Comparison of ENCODE assay signal across 22 cellular contexts in genomic region chr19:58311345-58311744, GRCh38. TPM values are rescaled to one million over a fixed set of nuclear protein-coding genes. Genes with fewer than 3 reads are reported as not detected.
A peak's percentile ranks its signal among the peaks of the same experiment; 100 is the strongest.
DNase-seq lines count a peak whose midpoint lies in the region; TF ChIP-seq lines count a peak whose summit lies in the region.
"Had no signal": no experiment of that assay in that cellular context is flagged by ENCODE, and none has a peak within 500 bp of the region (broad histone marks: within the 10 kb centered on the region; RNA-seq: fewer than 3 reads in every experiment).

No MANE protein-coding gene starts in this region.

- intact Hi-C loops in posterior cingulate gyrus (cut with DNase I), result no loop called here

- H3K4me1 Mint-ChIP-seq in endothelial cell (ENCODE audit: unreplicated experiment) (peaks cover 11% of the 10 kb centered on the region), immature natural killer cell (peaks cover 13 to 41% of the 10 kb centered on the region in 2 donors)

- H3K9me3 ChIP-seq in BE2C, result no peaks in the 10 kb centered on the region
- H3K9me3 ChIP-seq: BLaER1 had no signal

- DNase-seq in NCI-H2171 treated with DMSO at 0.1 percent for 48 hours (lab: John Stamatoyannopoulos, UW) (peak; percentile 7), NCI-H2171 (lab: John Stamatoyannopoulos, UW) (no peak), NCI-H1694 (lab: John Stamatoyannopoulos, UW) (peak; percentile 69), endothelial cell (ENCODE audit: low spot score) (no peak), posterior cingulate gyrus (peak in 7 of 10 donors; percentile 38 to 89 (median 64)), immature natural killer cell (no peak), GM10248 (ENCODE audit: extremely low spot score) (no peak), BE2C (no peak)
- DNase-seq: 8988T; ACHN; CD4-positive, CD25-positive, alpha-beta regulatory T cell; GDM1; HCEC 1CT; NCI-H1048; NCI-H1417; NCI-H187; NCI-H2081 treated with DMSO at 0.1 percent for 48 hours; NCI-H524 treated with DMSO at 0.1 percent for 48 hours; NCI-H774; SIG-M5 had no signal

- POLR2A ChIA-PET in GM10248 (lab: Yijun Ruan, JAX), result no interaction called here

- no peak for TF ChIP-seq CTCF in endothelial cell (IDR thresholded peaks at IDR 0.05; ENCODE audit: unreplicated experiment)
- no peak for TF ChIP-seq CTCF in GM10248 (IDR thresholded peaks at IDR 0.05; ENCODE audit: control extremely low read depth, extremely low read depth, low read depth, missing control alignments)
- TF ChIP-seq CTCF in BE2C (IDR thresholded peaks at IDR 0.05; ENCODE audit: low read depth, low read length), result no peak

- no peaks in the 10 kb centered on the region for H3K4me1 ChIP-seq in BE2C

- peaks cover 91% of the 10 kb centered on the region for H3K36me3 ChIP-seq in BE2C

- H3K36me3 Mint-ChIP-seq in endothelial cell (ENCODE audit: low read depth, unreplicated experiment) (peaks cover 48% of the 10 kb centered on the region), immature natural killer cell (peaks cover 53 to 73% (median 53%) of the 10 kb centered on the region in 3 donors)

- H3K4me3 Mint-ChIP-seq in endothelial cell (ENCODE audit: unreplicated experiment), result peak overlapping the region; percentile 6
- H3K4me3 Mint-ChIP-seq in immature natural killer cell, result no peak overlapping the region
- H3K4me3 Mint-ChIP-seq: CD4-positive, CD25-positive, alpha-beta regulatory T cell had no signal

- CTCF ChIA-PET in GM10248 (lab: Yijun Ruan, JAX), result interaction anchor here (0.8 to 1.4 kb wide), 3 partner anchors 10 to 36 kb away, joined by 3 to 4 read pairs (median 3); no protein-coding TSS in a partner anchor

- H3K4me3 ChIP-seq in BE2C (ENCODE audit: low read depth, low read length), result no peak overlapping the region
- H3K4me3 ChIP-seq: BLaER1, SK-N-MC had no signal

- H3K27ac Mint-ChIP-seq in endothelial cell (ENCODE audit: unreplicated experiment) (no peak overlapping the region), immature natural killer cell (peak overlapping the region in 2 of 6 donors; percentile 13 to 17)

- H3K27me3 Mint-ChIP-seq in endothelial cell (ENCODE audit: unreplicated experiment), result peaks cover 4% of the 10 kb centered on the region
- peaks cover 0 to 7% (median 4%) of the 10 kb centered on the region in 3 donors for H3K27me3 Mint-ChIP-seq in immature natural killer cell (ENCODE audit: low read depth in 3 of 3)
- H3K27me3 Mint-ChIP-seq: CD4-positive, CD25-positive, alpha-beta regulatory T cell had no signal

- H3K9me3 Mint-ChIP-seq in endothelial cell (ENCODE audit: unreplicated experiment) (no peaks in the 10 kb centered on the region), immature natural killer cell (peaks cover 0 to 5% (median 0%) of the 10 kb centered on the region in 6 donors)

- no peaks in the 10 kb centered on the region for H3K27me3 ChIP-seq in BE2C
- H3K27me3 ChIP-seq: BLaER1 had no signal

RNA-seq across cellular contexts. Expression of gene ERVK3-1, which starts 6.2 kb away (rescaled TPM):
- 40.6 TPM for total RNA-seq in endothelial cell (ENCODE audit: unreplicated experiment)
- polyA plus RNA-seq in immature natural killer cell, result 100 to 1,000 TPM in 1 of 3 donors, 10 to 100 TPM in 2; 76.5 to 113 (median 91.6) TPM
- 105 TPM for polyA plus RNA-seq in BE2C (2012; ENCODE audit: insufficient read depth, insufficient read length, low read depth)

RNA-seq across cellular contexts. Expression of gene ZSCAN22, which starts 15.4 kb away (rescaled TPM):
- total RNA-seq in endothelial cell (ENCODE audit: unreplicated experiment), result 3.2 TPM
- 1 to 10 TPM in 2 of 3 donors, under 1 TPM in 1; 0.90 to 3.0 (median 2.1) TPM for polyA plus RNA-seq in immature natural killer cell
- polyA plus RNA-seq in BE2C (2012; ENCODE audit: insufficient read depth, insufficient read length, low read depth), result 4.2 TPM

RNA-seq across cellular contexts. Expression of gene ZNF8, which starts 32.6 kb away (rescaled TPM):
- total RNA-seq in endothelial cell (ENCODE audit: unreplicated experiment), result 11.2 TPM
- 1 to 10 TPM in 1 of 3 donors, under 1 TPM in 1, not detected in 1; 0.29 to 1.0 TPM for polyA plus RNA-seq in immature natural killer cell
- polyA plus RNA-seq in BE2C (2012; ENCODE audit: insufficient read depth, insufficient read length, low read depth), result 1.9 TPM

RNA-seq across cellular contexts. Expression of gene A1BG, which starts 41.9 kb away (rescaled TPM):
- 41.9 TPM for total RNA-seq in endothelial cell (ENCODE audit: unreplicated experiment)
- polyA plus RNA-seq in immature natural killer cell, result 10 to 100 TPM; 14.4 to 33.4 (median 32.4) TPM
- polyA plus RNA-seq in BE2C (2012; ENCODE audit: insufficient read depth, insufficient read length, low read depth), result 13.3 TPM

RNA-seq across cellular contexts. Expression of gene ZNF497, which starts 51.2 kb away (rescaled TPM):
- 3.6 TPM for total RNA-seq in endothelial cell (ENCODE audit: unreplicated experiment)
- polyA plus RNA-seq in immature natural killer cell, result under 1 TPM; 0.40 to 0.91 (median 0.62) TPM
- 3.1 TPM for polyA plus RNA-seq in BE2C (2012; ENCODE audit: insufficient read depth, insufficient read length, low read depth)

Comparison
In these comparisons a context has a peak if more than half of its experiments do, and no peak if none do; other contexts are left out.
1. DNase-seq: peak in NCI-H2171 treated with DMSO at 0.1 percent for 48 hours (single experiment), NCI-H1694 (single experiment) and posterior cingulate gyrus (7 of 10); none in NCI-H2171 (single experiment), endothelial cell (single experiment), immature natural killer cell (0 of 3), GM10248 (single experiment) and BE2C (single experiment).